ENCODE assay signal across 8 cellular contexts in the genomic region with DNA sequence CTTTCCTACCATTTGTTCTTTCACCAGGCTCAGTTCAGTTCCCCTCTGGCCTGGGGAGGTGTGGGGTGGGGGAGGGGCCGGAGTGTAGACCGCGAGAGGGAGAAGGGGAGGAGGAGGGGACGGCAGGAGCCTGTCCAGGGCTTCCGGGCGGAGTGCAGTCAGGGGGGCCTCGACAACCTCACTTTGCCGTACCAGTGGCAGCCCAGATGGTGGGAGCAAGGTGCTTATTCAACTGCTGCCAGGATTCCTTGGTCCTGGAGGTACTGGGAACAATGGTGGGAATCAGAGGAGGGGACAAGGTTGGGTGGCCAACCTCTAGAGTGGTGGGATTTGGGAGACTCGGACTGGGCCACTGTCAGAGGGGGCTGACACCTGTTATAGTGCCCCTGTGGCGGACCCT. TPM values are rescaled to one million over a fixed set of nuclear protein-coding genes. Genes with fewer than 3 reads are reported as not detected.
DNase-seq lines count a peak whose midpoint lies in the region; ATAC-seq lines count a peak whose summit lies in the region.

No MANE protein-coding gene starts in this region.

- H3K27me3 Mint-ChIP-seq in activated T-helper 2 cell treated with anti-CD3 and anti-CD28 coated beads, Interferon-gamma antibody, Interleukin-2, Interleukin-4, amounts not matched to agents 10 μg/mL and 5 μg/mL and 100 μg/mL, durations not matched to agents 14 hours and 24 hours and 36 hours (ENCODE audit: low read depth): peaks cover 58% of the 10 kb centered on the region
- H3K27me3 Mint-ChIP-seq in stimulated activated naive B cell treated with anti-CD40 and anti-IgM and Interleukin-4, amounts not matched to agents 10 μg/mL and 1 μg/mL and 100 μg/mL, for 72 hours: peaks cover 22 to 42% of the 10 kb centered on the region in 2 donors

- no peaks in the 10 kb centered on the region for H3K9me3 Mint-ChIP-seq in activated T-helper 2 cell treated with anti-CD3 and anti-CD28 coated beads, Interferon-gamma antibody, Interleukin-2, Interleukin-4, amounts not matched to agents 10 μg/mL and 5 μg/mL and 100 μg/mL, durations not matched to agents 14 hours and 24 hours and 36 hours
- H3K9me3 Mint-ChIP-seq in stimulated activated naive B cell treated with anti-CD40 and anti-IgM and Interleukin-4, amounts not matched to agents 10 μg/mL and 1 μg/mL and 100 μg/mL, for 72 hours: no peaks in the 10 kb centered on the region

- H3K4me3 Mint-ChIP-seq in activated T-helper 2 cell treated with anti-CD3 and anti-CD28 coated beads, Interferon-gamma antibody, Interleukin-2, Interleukin-4, amounts not matched to agents 10 μg/mL and 5 μg/mL and 100 μg/mL, durations not matched to agents 14 hours and 24 hours and 36 hours (ENCODE audit: low read depth): peak overlapping the region; percentile 33
- H3K4me3 Mint-ChIP-seq in stimulated activated naive B cell treated with anti-CD40 and anti-IgM and Interleukin-4, amounts not matched to agents 10 μg/mL and 1 μg/mL and 100 μg/mL, for 72 hours: peak overlapping the region; percentile 63 to 74

- H3K4me1 Mint-ChIP-seq in activated T-helper 2 cell treated with anti-CD3 and anti-CD28 coated beads, Interferon-gamma antibody, Interleukin-2, Interleukin-4, amounts not matched to agents 10 μg/mL and 5 μg/mL and 100 μg/mL, durations not matched to agents 14 hours and 24 hours and 36 hours (ENCODE audit: low read depth): peaks cover 4% of the 10 kb centered on the region
- H3K4me1 Mint-ChIP-seq in stimulated activated naive B cell treated with anti-CD40 and anti-IgM and Interleukin-4, amounts not matched to agents 10 μg/mL and 1 μg/mL and 100 μg/mL, for 72 hours: peaks cover 11 to 18% of the 10 kb centered on the region in 2 donors

- peak; percentile 21 to 28 for DNase-seq in NOMO-1 (lab: John Stamatoyannopoulos, UW; ENCODE audit: unreplicated experiment in 2 of 2)
- DNase-seq in NOMO-1 treated with DMSO at 0.1 percent for 48 hours (lab: John Stamatoyannopoulos, UW; ENCODE audit: unreplicated experiment): no peak
- no peak for DNase-seq in activated T-helper 2 cell treated with anti-CD3 and anti-CD28 coated beads, Interferon-gamma antibody, Interleukin-2, Interleukin-4, amounts not matched to agents 10 μg/mL and 5 μg/mL and 100 μg/mL, durations not matched to agents 14 hours and 24 hours and 36 hours (ENCODE audit: low spot score)
- peak; percentile 38 for DNase-seq in iPS-NIHi11 (ENCODE audit: low spot score)
- DNase-seq in stimulated activated naive B cell treated with anti-CD40 and anti-IgM and Interleukin-4, amounts not matched to agents 10 μg/mL and 1 μg/mL and 100 μg/mL, for 72 hours: no peak
- no peak for DNase-seq in MV-4-11 (lab: John Stamatoyannopoulos, UW)
- no peak for DNase-seq in NCI-H774 (lab: John Stamatoyannopoulos, UW)

- intact Hi-C loops in activated T-helper 2 cell treated with anti-CD3 and anti-CD28 coated beads, Interferon-gamma antibody, Interleukin-2, Interleukin-4, amounts not matched to agents 10 μg/mL and 5 μg/mL and 100 μg/mL, durations not matched to agents 14 hours and 24 hours and 36 hours (cut with micrococcal nuclease): no loop called here

- H3K36me3 Mint-ChIP-seq in activated T-helper 2 cell treated with anti-CD3 and anti-CD28 coated beads, Interferon-gamma antibody, Interleukin-2, Interleukin-4, amounts not matched to agents 10 μg/mL and 5 μg/mL and 100 μg/mL, durations not matched to agents 14 hours and 24 hours and 36 hours (ENCODE audit: low read depth): no peaks in the 10 kb centered on the region
- H3K36me3 Mint-ChIP-seq in stimulated activated naive B cell treated with anti-CD40 and anti-IgM and Interleukin-4, amounts not matched to agents 10 μg/mL and 1 μg/mL and 100 μg/mL, for 72 hours: no peaks in the 10 kb centered on the region

- no peak for ATAC-seq in stimulated activated naive B cell treated with anti-CD40 and anti-IgM and Interleukin-4, amounts not matched to agents 10 μg/mL and 1 μg/mL and 100 μg/mL, for 72 hours (replicated peaks)
- ATAC-seq in HG02571 (IDR thresholded peaks at IDR 0.05; ENCODE audit: unreplicated experiment): no peak

- H3K27ac Mint-ChIP-seq in activated T-helper 2 cell treated with anti-CD3 and anti-CD28 coated beads, Interferon-gamma antibody, Interleukin-2, Interleukin-4, amounts not matched to agents 10 μg/mL and 5 μg/mL and 100 μg/mL, durations not matched to agents 14 hours and 24 hours and 36 hours: no peak overlapping the region
- no peak overlapping the region for H3K27ac Mint-ChIP-seq in stimulated activated naive B cell treated with anti-CD40 and anti-IgM and Interleukin-4, amounts not matched to agents 10 μg/mL and 1 μg/mL and 100 μg/mL, for 72 hours

RNA-seq across cellular contexts. Expression of gene BACE1, which starts 1.2 kb away (rescaled TPM):
- total RNA-seq in activated T-helper 2 cell treated with anti-CD3 and anti-CD28 coated beads, Interferon-gamma antibody, Interleukin-2, Interleukin-4, amounts not matched to agents 10 μg/mL and 5 μg/mL and 100 μg/mL, durations not matched to agents 14 hours and 24 hours and 36 hours: 0.11 and 0.32 TPM in 2 replicates

RNA-seq across cellular contexts. Expression of gene CEP164, which starts 12.8 kb away (rescaled TPM):
- total RNA-seq in activated T-helper 2 cell treated with anti-CD3 and anti-CD28 coated beads, Interferon-gamma antibody, Interleukin-2, Interleukin-4, amounts not matched to agents 10 μg/mL and 5 μg/mL and 100 μg/mL, durations not matched to agents 14 hours and 24 hours and 36 hours: 32.3 and 34.2 TPM in 2 replicates

RNA-seq across cellular contexts. Expression of gene BACE1-AS, which starts 23.7 kb away (rescaled TPM):
- 4.6 and 5.3 TPM in 2 replicates for total RNA-seq in activated T-helper 2 cell treated with anti-CD3 and anti-CD28 coated beads, Interferon-gamma antibody, Interleukin-2, Interleukin-4, amounts not matched to agents 10 μg/mL and 5 μg/mL and 100 μg/mL, durations not matched to agents 14 hours and 24 hours and 36 hours

Comparison
In these comparisons a context has a peak if more than half of its experiments do, and no peak if none do; other contexts are left out.
1. DNase-seq: peak in NOMO-1 (2 of 2) and iPS-NIHi11 (single experiment); none in NOMO-1 treated with DMSO at 0.1 percent for 48 hours (single experiment), activated T-helper 2 cell treated with anti-CD3 and anti-CD28 coated beads, Interferon-gamma antibody, Interleukin-2, Interleukin-4, amounts not matched to agents 10 μg/mL and 5 μg/mL and 100 μg/mL, durations not matched to agents 14 hours and 24 hours and 36 hours (single experiment), stimulated activated naive B cell treated with anti-CD40 and anti-IgM and Interleukin-4, amounts not matched to agents 10 μg/mL and 1 μg/mL and 100 μg/mL, for 72 hours (single experiment), MV-4-11 (single experiment) and NCI-H774 (single experiment).